24 cellular contexts compared by ENCODE assay signal in the genomic region with DNA sequence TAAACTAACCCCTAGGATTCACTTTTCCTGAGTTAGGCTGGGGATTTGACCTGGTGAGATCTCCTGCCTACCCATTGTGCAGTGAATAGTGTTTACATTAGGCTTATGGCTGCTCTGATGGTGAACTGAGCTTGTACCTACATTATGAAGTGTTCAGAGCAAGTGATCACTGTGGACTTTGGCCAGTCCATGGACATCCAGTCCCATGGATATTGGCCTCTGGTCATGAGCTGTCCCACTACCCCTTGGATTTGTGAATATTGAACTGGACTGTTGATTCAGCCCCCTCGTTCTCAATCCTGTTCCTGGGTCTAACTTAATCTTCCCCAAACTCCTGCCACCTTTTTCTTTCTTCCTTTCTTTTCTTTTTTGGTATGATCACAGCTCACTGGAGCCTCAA. TPM values are rescaled to one million over a fixed set of nuclear protein-coding genes. Genes with fewer than 3 reads are reported as not detected.
"Had no signal": no experiment of that assay in that cellular context is flagged by ENCODE, and none has a peak within 500 bp of the region (broad histone marks: within the 10 kb centered on the region; RNA-seq: fewer than 3 reads in every experiment).

No MANE protein-coding gene starts in this region.

- H3K27me3 ChIP-seq: esophagus squamous epithelium, pancreas, testis, tibial artery had no signal

- ATAC-seq: effector memory CD8-positive, alpha-beta T cell; lower lobe of right lung; natural killer cell; stimulated activated effector memory CD8-positive, alpha-beta T cell treated with anti-CD3 and anti-CD28 coated beads, Interleukin-12 subunit alpha, Interleukin-12 subunit beta, amount 100 ng/mL, for 72 hours had no signal

- DNase-seq: cerebellar nuclear complex; cortex of kidney; effector memory CD8-positive, alpha-beta T cell; esophagus squamous epithelium; foreskin melanocyte; kidney; lower lobe of right lung; natural killer cell; occipital lobe; retina; stimulated activated CD4-positive, alpha-beta T cell treated with anti-CD3 and anti-CD28 coated beads, Interleukin-4, amount 100 ng/mL, for 24 hours; stimulated activated naive CD4-positive, alpha-beta T cell treated with Interleukin-2 at 50 U/mL for 16 hours; tibial artery had no signal

- H3K4me1 ChIP-seq: esophagus squamous epithelium, left ventricle myocardium inferior, lower lobe of right lung, pancreas, tibial artery had no signal

- H3K4me3 ChIP-seq: esophagus squamous epithelium, left ventricle myocardium inferior, lower lobe of right lung, pancreas, testis, tibial artery had no signal

- H3K9me3 ChIP-seq: esophagus squamous epithelium, left ventricle myocardium inferior, lower lobe of right lung, pancreas, testis, tibial artery had no signal

- H3K36me3 ChIP-seq: esophagus squamous epithelium, left ventricle myocardium inferior, lower lobe of right lung, pancreas, tibial artery had no signal

- H3K27ac ChIP-seq: esophagus squamous epithelium, left ventricle myocardium inferior, lower lobe of right lung, pancreas, testis, tibial artery had no signal

- FAIRE-seq: endometrium, kidney, pancreas, urothelium cell line had no signal

RNA-seq across cellular contexts. Expression of a gene that starts 13.8 kb away (rescaled TPM):
- total RNA-seq: dermis microvascular lymphatic vessel endothelial cell, esophagus squamous epithelium, kidney, lower lobe of right lung, mesenteric fat pad, natural killer cell, occipital lobe, pancreas, posterior vena cava, pulmonary artery endothelial cell had no signal
- polyA plus RNA-seq: neural cell, pancreas had no signal
